ENCODE assay signal across 21 cellular contexts in the genomic region with DNA sequence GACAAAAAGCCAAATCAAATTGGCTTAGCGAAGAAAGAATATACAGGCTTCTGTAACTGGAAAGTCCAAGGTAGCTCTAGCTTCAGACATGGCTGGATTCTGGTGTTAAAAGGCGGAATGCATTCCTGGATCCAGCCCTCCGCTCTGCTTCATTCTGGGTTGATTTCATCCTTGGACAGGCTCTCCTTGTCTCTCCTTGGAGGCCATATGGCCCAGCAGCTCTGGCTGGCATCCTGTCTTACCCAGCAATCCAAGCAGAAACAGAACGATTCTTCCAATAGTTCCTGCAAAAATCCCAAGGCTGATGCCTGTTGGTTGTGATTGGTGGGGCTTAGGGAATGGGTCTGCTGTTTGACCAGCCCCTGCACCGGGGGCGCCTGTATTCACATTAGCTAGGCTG.
"Had no signal": no experiment of that assay in that cellular context is flagged by ENCODE, and none has a peak within 500 bp of the region (broad histone marks: within the 10 kb centered on the region; RNA-seq: fewer than 3 reads in every experiment).

No MANE protein-coding gene starts in this region.

- H3K27ac ChIP-seq: HL-60, KMS-11, RWPE1 had no signal

- H3K9me3 ChIP-seq: SK-N-SH had no signal

- H3K4me3 ChIP-seq: K562 had no signal

- DNase-seq: Kasumi-1; MM.1S; NCI-H1092 treated with DMSO at 0.1 percent for 48 hours; NCI-H1436; NCI-H187; NCI-H2029; NCI-H2081 treated with DMSO at 0.1 percent for 48 hours; NCI-H2171; NCI-H226; NCI-H526 treated with DMSO at 0.1 percent for 48 hours; NCI-H748 treated with DMSO at 0.1 percent for 48 hours; NK-92 treated with Interleukin-12 subunit alpha and Interleukin-12 subunit beta, amount 100 ng/mL, for 24 hours; PC-3; SHP77; SK-N-SH; SW 1271 had no signal

- ATAC-seq: K562, Panc1, PC-3 had no signal
